Comparison of ENCODE assay signal across 19 cellular contexts in genomic region chr9:135061441-135061840, GRCh38. TPM values are rescaled to one million over a fixed set of nuclear protein-coding genes. Genes with fewer than 3 reads are reported as not detected.
DNase-seq lines count a peak whose midpoint lies in the region; ATAC-seq and TF ChIP-seq lines count a peak whose summit lies in the region.
"Had no signal": no experiment of that assay in that cellular context is flagged by ENCODE, and none has a peak within 500 bp of the region (broad histone marks: within the 10 kb centered on the region; RNA-seq: fewer than 3 reads in every experiment).

No MANE protein-coding gene starts in this region.

- TF ChIP-seq CTCF in chondrocyte (IDR thresholded peaks at IDR 0.05), result no peak
- TF ChIP-seq CTCF in testis (IDR thresholded peaks at IDR 0.05), result no peak
- TF ChIP-seq CTCF in GM13977 (IDR thresholded peaks at IDR 0.05; ENCODE audit: extremely low read depth, insufficient read depth, missing control alignments), result no peak

- H3K9me3 Mint-ChIP-seq in chondrocyte (ENCODE audit: low read depth), result peaks cover 6% of the 10 kb centered on the region

- no peak overlapping the region for H3K4me3 Mint-ChIP-seq in chondrocyte (ENCODE audit: unreplicated experiment)
- H3K4me3 Mint-ChIP-seq: CD8-positive, alpha-beta T cell had no signal

- H3K27ac Mint-ChIP-seq in chondrocyte (ENCODE audit: unreplicated experiment), result no peak overlapping the region
- H3K27ac Mint-ChIP-seq: CD8-positive, alpha-beta T cell had no signal

- peak; percentile 51 for DNase-seq in activated effector memory CD4-positive, alpha-beta T cell treated with anti-CD3 and anti-CD28 coated beads, Interleukin-2, amount 50 U/mL, for 16 hours
- DNase-seq in activated effector memory CD4-positive, alpha-beta T cell treated with Interleukin-2 at 50 U/mL for 16 hours, result no peak
- DNase-seq in chondrocyte (ENCODE audit: low spot score) (peak; percentile 18), posterior vena cava (ENCODE audit: low spot score) (peak; percentile 69), testis (peak; percentile 5), GM13977 (ENCODE audit: low spot score) (no peak), NCI-H82 (lab: John Stamatoyannopoulos, UW) (no peak)
- DNase-seq: 8988T; C1 segment of cervical spinal cord; CD8-positive, alpha-beta T cell; DND-41; Kasumi-1; NCI-H1417; NCI-H1694 treated with DMSO at 0.1 percent for 48 hours; NCI-H2081 treated with DMSO at 0.1 percent for 48 hours; NCI-H526; SHP77 had no signal

- 69 to 76% methylated on average over 12 of the region's 12 CpGs for WGBS in testis, 2 donors

- no peaks in the 10 kb centered on the region for H3K36me3 ChIP-seq in testis (ENCODE audit: low read depth, missing control alignments)

- TF ChIP-seq POLR2A in testis (IDR thresholded peaks at IDR 0.05), result no peak

- no peaks in the 10 kb centered on the region for H3K27me3 ChIP-seq in testis

- peaks cover 2% of the 10 kb centered on the region for H3K36me3 Mint-ChIP-seq in chondrocyte (ENCODE audit: low read depth)
- H3K36me3 Mint-ChIP-seq: CD8-positive, alpha-beta T cell had no signal

- ATAC-seq in HG03139 (IDR thresholded peaks at IDR 0.05; ENCODE audit: unreplicated experiment), result no peak
- ATAC-seq: CD8-positive, alpha-beta T cell had no signal

- in situ Hi-C loops in GM13977 (cut with MboI; ENCODE audit: low pct_unique_long_range_greater_than_20kb, low sequenced_read_pairs, unreplicated experiment), result no loop called here

- H3K4me3 ChIP-seq in testis, result no peak overlapping the region

- no peaks in the 10 kb centered on the region for H3K4me1 Mint-ChIP-seq in chondrocyte (ENCODE audit: low read depth)

- no peaks in the 10 kb centered on the region for H3K9me3 ChIP-seq in testis

- H3K27me3 Mint-ChIP-seq in chondrocyte (ENCODE audit: low read depth), result peaks cover 59% of the 10 kb centered on the region

- H3K4me1 ChIP-seq in testis, result no peaks in the 10 kb centered on the region

- H3K27ac ChIP-seq in testis, result no peak overlapping the region

- intact Hi-C loops in posterior vena cava (cut with DNase I), result no loop called here
- intact Hi-C loops in testis (cut with DNase I; ENCODE audit: low total_unique reads), result no loop called here

RNA-seq across cellular contexts. Expression of gene OLFM1, which starts 26.0 kb away (rescaled TPM):
- 1.2 to 4.2 TPM (median 2.8 TPM) in 3 replicates for total RNA-seq in chondrocyte
- 10 to 100 TPM; 29.2 to 38.2 TPM for total RNA-seq in posterior vena cava
- total RNA-seq in testis, result 10 to 100 TPM; 13.9 to 24.4 TPM
- 16.0 TPM for polyA plus RNA-seq in testis (ENCODE audit: insufficient read depth, low read depth, low replicate concordance)
- total RNA-seq: CD8-positive, alpha-beta T cell; MCF 10A had no signal

Comparison
In these comparisons a context has a peak if more than half of its experiments do, and no peak if none do; other contexts are left out.
1. DNase-seq: peak in activated effector memory CD4-positive, alpha-beta T cell treated with anti-CD3 and anti-CD28 coated beads, Interleukin-2, amount 50 U/mL, for 16 hours (single experiment), chondrocyte (single experiment), posterior vena cava (single experiment) and testis (single experiment); none in activated effector memory CD4-positive, alpha-beta T cell treated with Interleukin-2 at 50 U/mL for 16 hours (single experiment), GM13977 (single experiment) and NCI-H82 (single experiment).